Comparison of ENCODE assay signal across 9 cellular contexts in genomic region chr2:104857262-104858221, GRCh38. TPM values are rescaled to one million over a fixed set of nuclear protein-coding genes. Genes with fewer than 3 reads are reported as not detected.
A peak's percentile ranks its signal among the peaks of the same experiment; 100 is the strongest.
DNase-seq lines count a peak whose midpoint lies in the region; ATAC-seq and TF ChIP-seq lines count a peak whose summit lies in the region.
"Had no signal": no experiment of that assay in that cellular context is flagged by ENCODE, and none has a peak within 500 bp of the region (broad histone marks: within the 10 kb centered on the region; RNA-seq: fewer than 3 reads in every experiment).

No MANE protein-coding gene starts in this region.

- no peak for ATAC-seq in stimulated activated naive CD8-positive, alpha-beta T cell treated with anti-CD3 and anti-CD28 coated beads, Interleukin-15, amount 100 ng/mL, for 72 hours
- ATAC-seq in omental fat pad (ENCODE audit: low FRiP score) (no peak), HG03095 (IDR thresholded peaks at IDR 0.05; ENCODE audit: unreplicated experiment) (no peak)

- H3K27ac Mint-ChIP-seq in activated CD4-positive, alpha-beta T cell treated with anti-CD3 and anti-CD28 coated beads, Interleukin-2, amount 10 ng/mL, durations not matched to agents 24 days and 14 days: peak overlapping the region; percentile 64
- H3K27ac Mint-ChIP-seq in stimulated activated naive CD8-positive, alpha-beta T cell treated with anti-CD3 and anti-CD28 coated beads, Interleukin-15, amount 100 ng/mL, for 72 hours: no peak overlapping the region

- intact Hi-C loops in activated CD4-positive, alpha-beta T cell treated with anti-CD3 and anti-CD28 coated beads, Interleukin-2, amount 10 ng/mL, durations not matched to agents 24 days and 14 days (cut with micrococcal nuclease): no loop called here
- intact Hi-C loops in head of caudate nucleus (cut with DNase I): loop anchor here (5.0 kb wide), 1 partner anchor 810 kb away; no protein-coding TSS in a partner anchor
- intact Hi-C loops in posterior vena cava (cut with DNase I): no loop called here

- peaks cover 17% of the 10 kb centered on the region for H3K9me3 Mint-ChIP-seq in activated CD4-positive, alpha-beta T cell treated with anti-CD3 and anti-CD28 coated beads, Interleukin-2, amount 10 ng/mL, durations not matched to agents 24 days and 14 days
- no peaks in the 10 kb centered on the region for H3K9me3 Mint-ChIP-seq in stimulated activated naive CD8-positive, alpha-beta T cell treated with anti-CD3 and anti-CD28 coated beads, Interleukin-15, amount 100 ng/mL, for 72 hours

- peaks cover 30% of the 10 kb centered on the region for H3K4me1 Mint-ChIP-seq in activated CD4-positive, alpha-beta T cell treated with anti-CD3 and anti-CD28 coated beads, Interleukin-2, amount 10 ng/mL, durations not matched to agents 24 days and 14 days
- H3K4me1 Mint-ChIP-seq in stimulated activated naive CD8-positive, alpha-beta T cell treated with anti-CD3 and anti-CD28 coated beads, Interleukin-15, amount 100 ng/mL, for 72 hours: peaks cover 51% of the 10 kb centered on the region

- TF ChIP-seq CTCF in omental fat pad (IDR thresholded peaks at IDR 0.05): no peak

- H3K4me3 Mint-ChIP-seq in activated CD4-positive, alpha-beta T cell treated with anti-CD3 and anti-CD28 coated beads, Interleukin-2, amount 10 ng/mL, durations not matched to agents 24 days and 14 days: peak overlapping the region; percentile 69
- peak overlapping the region; percentile 69 to 72 for H3K4me3 Mint-ChIP-seq in stimulated activated naive CD8-positive, alpha-beta T cell treated with anti-CD3 and anti-CD28 coated beads, Interleukin-15, amount 100 ng/mL, for 72 hours

- DNase-seq in activated CD4-positive, alpha-beta T cell treated with anti-CD3 and anti-CD28 coated beads, Interleukin-2, amount 10 ng/mL, durations not matched to agents 24 days and 14 days: peak; percentile 47
- DNase-seq in activated CD4-positive, alpha-beta T cell treated with anti-CD3 and anti-CD28 coated beads, Interleukin-2, amount 50 U/mL, for 4 hours: no peak
- DNase-seq in head of caudate nucleus (peak in 22 of 42 donors; percentile 35 to 80 (median 60)), omental fat pad (ENCODE audit: low spot score) (no peak), posterior vena cava (ENCODE audit: low spot score) (no peak)
- DNase-seq in stimulated activated naive CD8-positive, alpha-beta T cell treated with anti-CD3 and anti-CD28 coated beads, Interleukin-15, amount 100 ng/mL, for 72 hours: no peak
- DNase-seq: stimulated activated CD8-positive, alpha-beta memory T cell treated with anti-CD3 and anti-CD28 coated beads, Interleukin-4, amount 100 ng/mL, for 48 hours had no signal

- peaks cover 71% of the 10 kb centered on the region for H3K27me3 Mint-ChIP-seq in activated CD4-positive, alpha-beta T cell treated with anti-CD3 and anti-CD28 coated beads, Interleukin-2, amount 10 ng/mL, durations not matched to agents 24 days and 14 days
- H3K27me3 Mint-ChIP-seq in stimulated activated naive CD8-positive, alpha-beta T cell treated with anti-CD3 and anti-CD28 coated beads, Interleukin-15, amount 100 ng/mL, for 72 hours: peaks cover 89% of the 10 kb centered on the region

- H3K36me3 Mint-ChIP-seq in activated CD4-positive, alpha-beta T cell treated with anti-CD3 and anti-CD28 coated beads, Interleukin-2, amount 10 ng/mL, durations not matched to agents 24 days and 14 days (ENCODE audit: low read depth): peaks cover 19% of the 10 kb centered on the region

TF ChIP-seq in PFSK-1, 5 proteins besides CTCF, POLR2A, EP300 and RAD21:
- TF ChIP-seq SIN3A (IDR thresholded peaks at IDR 0.05; ENCODE audit: borderline replicate concordance, insufficient read depth, low read length) (peak; percentile 47; the same call in 1 of the 2 replicates), POLR2AphosphoS5 (IDR thresholded peaks at IDR 0.05; ENCODE audit: low read depth, low read length) (no peak), REST (IDR thresholded peaks at IDR 0.05; ENCODE audit: insufficient read depth in 1 of 2, low read depth in 2 of 2, low read length in 2 of 2) (no peak)

RNA-seq across cellular contexts. Expression of gene POU3F3, which starts 3.6 kb away (rescaled TPM):
- not detected in 2 replicates for total RNA-seq in activated CD4-positive, alpha-beta T cell treated with anti-CD3 and anti-CD28 coated beads, Interleukin-2, amount 10 ng/mL, durations not matched to agents 24 days and 14 days
- 38.6 TPM for polyA plus RNA-seq in PFSK-1 (2012; ENCODE audit: insufficient read length, low read depth)
- total RNA-seq in omental fat pad (not detected), posterior vena cava (not detected)

Comparison
In these comparisons a context has a peak if more than half of its experiments do, and no peak if none do; other contexts are left out.
1. DNase-seq: peak in activated CD4-positive, alpha-beta T cell treated with anti-CD3 and anti-CD28 coated beads, Interleukin-2, amount 10 ng/mL, durations not matched to agents 24 days and 14 days (single experiment) and head of caudate nucleus (22 of 42); none in activated CD4-positive, alpha-beta T cell treated with anti-CD3 and anti-CD28 coated beads, Interleukin-2, amount 50 U/mL, for 4 hours (0 of 2), stimulated activated naive CD8-positive, alpha-beta T cell treated with anti-CD3 and anti-CD28 coated beads, Interleukin-15, amount 100 ng/mL, for 72 hours (0 of 2), omental fat pad (single experiment) and posterior vena cava (single experiment).